20 cellular contexts compared by ENCODE assay signal in the genomic region with DNA sequence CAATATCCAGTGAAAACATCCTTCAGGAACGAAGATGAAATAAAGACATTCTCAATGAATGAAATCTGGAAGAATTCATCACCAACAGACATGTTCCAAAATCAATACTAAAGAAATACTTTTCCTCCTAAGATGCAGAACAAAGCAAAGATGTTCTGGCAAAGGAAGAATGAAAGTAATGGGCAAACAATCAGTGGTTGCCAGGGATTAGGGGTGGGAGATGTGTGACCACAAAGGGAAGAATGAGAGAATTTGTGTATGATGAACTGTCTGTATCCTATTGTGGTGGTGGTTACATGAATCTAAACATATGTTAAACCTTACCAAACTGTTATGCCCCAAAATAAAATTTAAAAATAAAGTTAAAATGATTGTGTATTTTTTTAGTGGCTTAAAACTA. TPM values are rescaled to one million over a fixed set of nuclear protein-coding genes. Genes with fewer than 3 reads are reported as not detected.
DNase-seq lines count a peak whose midpoint lies in the region; ATAC-seq lines count a peak whose summit lies in the region.
"Had no signal": no experiment of that assay in that cellular context is flagged by ENCODE, and none has a peak within 500 bp of the region (broad histone marks: within the 10 kb centered on the region; RNA-seq: fewer than 3 reads in every experiment).

No MANE protein-coding gene starts in this region.

- DNase-seq in HT1080 (ENCODE audit: low read depth), result peak; percentile 6
- DNase-seq in amniotic epithelial cell (ENCODE audit: low read depth), result peak; percentile 20
- DNase-seq in fibroblast of peridontal ligament (ENCODE audit: extremely low read depth), result peak; percentile 56
- DNase-seq in sciatic nerve (ENCODE audit: low spot score), result no peak
- DNase-seq in NCI-H510A (lab: John Stamatoyannopoulos, UW), result no peak
- no peak for DNase-seq in activated effector memory CD4-positive, alpha-beta T cell treated with anti-CD3 and anti-CD28 coated beads, Interleukin-2, amount 50 U/mL, for 16 hours
- DNase-seq in activated CD4-positive, alpha-beta T cell treated with anti-CD3 and anti-CD28 coated beads, Interleukin-2, amount 50 U/mL, for 48 hours, result no peak
- no peak for DNase-seq in DMS114 treated with DMSO at 0.1 percent for 48 hours (lab: John Stamatoyannopoulos, UW; ENCODE audit: unreplicated experiment)
- DNase-seq: CD8-positive, alpha-beta memory T cell; DMS 273 treated with DMSO at 0.1 percent for 48 hours; DMS79 treated with DMSO at 0.1 percent for 48 hours; GOT3; HFFc6; KBM-7; MG63; NCI-H1694; NCI-H2029 treated with DMSO at 0.1 percent for 48 hours; NCI-H2227 treated with DMSO at 0.1 percent for 48 hours; NCI-H69; SIG-M5 had no signal

- ATAC-seq in sciatic nerve, result peak; percentile 41

- intact Hi-C loops in sciatic nerve (cut with DNase I), result no loop called here

RNA-seq across cellular contexts. Expression of gene EEPD1, which starts 52.8 kb away (rescaled TPM):
- 6.2 and 9.4 TPM in 2 replicates for total RNA-seq in HT1080 (2014; rRNA removed; shearing (Covaris generic))
- 3.4 and 8.4 TPM in 2 replicates for polyA plus RNA-seq in HT1080 (2015; cell fraction: cytosol; rRNA removed)
- polyA plus RNA-seq in HT1080 (2015; cell fraction: nucleus; rRNA removed), result 1.9 and 7.1 TPM in 2 replicates
- total RNA-seq in sciatic nerve, result 19.3 TPM

Comparison
In these comparisons a context has a peak if more than half of its experiments do, and no peak if none do; other contexts are left out.
1. DNase-seq: peak in HT1080 (single experiment), amniotic epithelial cell (single experiment) and fibroblast of peridontal ligament (single experiment); none in sciatic nerve (single experiment), NCI-H510A (single experiment), activated effector memory CD4-positive, alpha-beta T cell treated with anti-CD3 and anti-CD28 coated beads, Interleukin-2, amount 50 U/mL, for 16 hours (single experiment), activated CD4-positive, alpha-beta T cell treated with anti-CD3 and anti-CD28 coated beads, Interleukin-2, amount 50 U/mL, for 48 hours (0 of 2) and DMS114 treated with DMSO at 0.1 percent for 48 hours (single experiment).